In genomic region chr1:26998319-26999300, GRCh38 we compare ENCODE assay signal across 11 cellular contexts. TPM values are rescaled to one million over a fixed set of nuclear protein-coding genes. Genes with fewer than 3 reads are reported as not detected.
DNase-seq lines count a peak whose midpoint lies in the region; TF ChIP-seq lines count a peak whose summit lies in the region.
"Had no signal": no experiment of that assay in that cellular context is flagged by ENCODE, and none has a peak within 500 bp of the region (broad histone marks: within the 10 kb centered on the region; RNA-seq: fewer than 3 reads in every experiment).

No MANE protein-coding gene starts in this region.

- no peak for TF ChIP-seq POLR2A in lower leg skin (IDR thresholded peaks at IDR 0.05)

- H3K27ac Mint-ChIP-seq in T-helper 2 cell treated with Interferon-gamma antibody and Interleukin-4, amounts not matched to agents 5 μg/mL and 100 μg/mL, for 36 hours = no peak overlapping the region
- H3K27ac Mint-ChIP-seq: activated T-cell treated with anti-CD3 and anti-CD28 coated beads, Interleukin-2, amount 50 U/mL, for 72 hours had no signal

- H3K27me3 Mint-ChIP-seq in T-helper 2 cell treated with Interferon-gamma antibody and Interleukin-4, amounts not matched to agents 5 μg/mL and 100 μg/mL, for 36 hours (ENCODE audit: low read depth) = peaks cover 40% of the 10 kb centered on the region

- H3K36me3 ChIP-seq in SJSA1 = peaks cover 13% of the 10 kb centered on the region; the same call in 1 of the 2 replicates

- intact Hi-C loops in lower leg skin (cut with DNase I; ENCODE audit: low total_unique reads) = no loop called here

- no peak overlapping the region for H3K4me3 ChIP-seq in SJSA1
- no peak overlapping the region for H3K4me3 ChIP-seq in fibroblast of the aortic adventitia (ENCODE audit: low read depth, low read length)
- peak overlapping the region; percentile 20 for H3K4me3 ChIP-seq in skeletal muscle cell (ENCODE audit: low read depth, low read length)
- no peak overlapping the region for H3K4me3 ChIP-seq in lower leg skin (ENCODE audit: low read depth, poor library complexity, severe bottlenecking)

- no peak overlapping the region for H3K4me3 Mint-ChIP-seq in T-helper 2 cell treated with Interferon-gamma antibody and Interleukin-4, amounts not matched to agents 5 μg/mL and 100 μg/mL, for 36 hours

- H3K4me1 Mint-ChIP-seq in T-helper 2 cell treated with Interferon-gamma antibody and Interleukin-4, amounts not matched to agents 5 μg/mL and 100 μg/mL, for 36 hours (ENCODE audit: low read depth) = peaks cover 11% of the 10 kb centered on the region

- peak overlapping the region; percentile 95 for H3K27ac ChIP-seq in SJSA1

- DNase-seq in Daoy (ENCODE audit: low read depth) = peak; percentile 75
- DNase-seq in SJSA1 (ENCODE audit: low read depth in 1 of 2, low spot score in 2 of 2) = peak in 1 of 2 experiments; percentile 46
- peak; percentile 73 for DNase-seq in fibroblast of the aortic adventitia (ENCODE audit: low read depth)
- no peak for DNase-seq in skeletal muscle cell (ENCODE audit: low read depth)
- no peak for DNase-seq in UCSD-AML1 (lab: John Stamatoyannopoulos, UW; ENCODE audit: unreplicated experiment)
- no peak for DNase-seq in T-helper 2 cell treated with Interferon-gamma antibody and Interleukin-4, amounts not matched to agents 5 μg/mL and 100 μg/mL, for 36 hours (ENCODE audit: low spot score)
- no peak for DNase-seq in NCI-H2171 (lab: John Stamatoyannopoulos, UW)
- no peak for DNase-seq in lower leg skin (ENCODE audit: low spot score in 2 of 2)

- no peaks in the 10 kb centered on the region for H3K36me3 Mint-ChIP-seq in T-helper 2 cell treated with Interferon-gamma antibody and Interleukin-4, amounts not matched to agents 5 μg/mL and 100 μg/mL, for 36 hours (ENCODE audit: low read depth)
- H3K36me3 Mint-ChIP-seq: IgD-negative memory B cell had no signal

- H3K9me3 ChIP-seq in SJSA1 (replicated peaks) = no peaks in the 10 kb centered on the region; the same call in 1 of the 2 replicates

- TF ChIP-seq CTCF in fibroblast of the aortic adventitia (IDR thresholded peaks at IDR 0.05; ENCODE audit: insufficient read depth, low read length) (no peak), lower leg skin (IDR thresholded peaks at IDR 0.05) (no peak)

- 47 to 54% methylated on average over 11 of the region's 11 CpGs for WGBS in lower leg skin, 2 donors

- H3K27me3 ChIP-seq in SJSA1 (replicated peaks) = 0 out of 2 replicates have a peak, but pooled peaks cover 6% of the 10 kb centered on the region

- H3K9me3 Mint-ChIP-seq in T-helper 2 cell treated with Interferon-gamma antibody and Interleukin-4, amounts not matched to agents 5 μg/mL and 100 μg/mL, for 36 hours = no peaks in the 10 kb centered on the region
- H3K9me3 Mint-ChIP-seq: activated T-cell treated with anti-CD3 and anti-CD28 coated beads, Interleukin-2, amount 50 U/mL, for 72 hours; IgD-negative memory B cell had no signal

- peaks cover 64% of the 10 kb centered on the region for H3K4me1 ChIP-seq in SJSA1 (replicated peaks)

RNA-seq across cellular contexts. Expression of gene TRNP1, which starts 5.1 kb away (rescaled TPM):
- 3.3 and 4.4 TPM in 2 replicates for total RNA-seq in Daoy (2014; rRNA removed; shearing (Covaris generic))
- 6.5 and 7.5 TPM in 2 replicates for total RNA-seq in SJSA1 (2014; rRNA removed; shearing (Covaris generic))
- total RNA-seq in fibroblast of the aortic adventitia (ENCODE audit: low replicate concordance) (11.6 and 19.1 TPM in 2 replicates), lower leg skin (10 to 100 TPM; 14.9 to 29.4 (median 20.2) TPM)

RNA-seq across cellular contexts. Expression of gene TENT5B, which starts 14.0 kb away (rescaled TPM):
- total RNA-seq in Daoy (2014; rRNA removed; shearing (Covaris generic)) = 2.0 and 3.2 TPM in 2 replicates
- 10.7 and 11.3 TPM in 2 replicates for total RNA-seq in SJSA1 (2014; rRNA removed; shearing (Covaris generic))
- 1.9 and 6.8 TPM in 2 replicates for total RNA-seq in fibroblast of the aortic adventitia (ENCODE audit: low replicate concordance)
- 100 to 1,000 TPM; 139 to 243 (median 239) TPM for total RNA-seq in lower leg skin

RNA-seq across cellular contexts. Expression of gene KDF1, which starts 38.3 kb away (rescaled TPM):
- total RNA-seq in Daoy (2014; rRNA removed; shearing (Covaris generic)) = 0.11 TPM in 1 of 2 replicates, not detected in the other
- not detected in 2 replicates for total RNA-seq in SJSA1 (2014; rRNA removed; shearing (Covaris generic))
- not detected in 2 replicates for total RNA-seq in fibroblast of the aortic adventitia (ENCODE audit: low replicate concordance)
- total RNA-seq in lower leg skin = 10 to 100 TPM; 34.0 to 45.8 (median 36.2) TPM
- total RNA-seq: fibroblast of villous mesenchyme had no signal

Comparison
In these comparisons a context has a peak if more than half of its experiments do, and no peak if none do; other contexts are left out.
1. DNase-seq: peak in Daoy (single experiment) and fibroblast of the aortic adventitia (single experiment); none in skeletal muscle cell (single experiment), UCSD-AML1 (single experiment), T-helper 2 cell treated with Interferon-gamma antibody and Interleukin-4, amounts not matched to agents 5 μg/mL and 100 μg/mL, for 36 hours (single experiment), NCI-H2171 (single experiment) and lower leg skin (0 of 2).
2. RNA of gene TENT5B, which starts 14.0 kb away (total RNA-seq): 139 to 243 TPM in lower leg skin; 10.7 to 11.3 TPM in SJSA1, 2.0 to 3.2 TPM in Daoy and 1.9 to 6.8 TPM in fibroblast of the aortic adventitia; every median in the first group is over 10 times any median in the second.
3. RNA of gene KDF1, which starts 38.3 kb away (total RNA-seq): 34.0 to 45.8 TPM in lower leg skin; 0.11 TPM in Daoy, not detected in SJSA1 and not detected in fibroblast of the aortic adventitia; every median in the first group is over 10 times any median in the second.